In genomic region chr13:34964558-34964957, GRCh38 we compare ENCODE assay signal across 27 cellular contexts.
"Had no signal": no experiment of that assay in that cellular context is flagged by ENCODE, and none has a peak within 500 bp of the region (broad histone marks: within the 10 kb centered on the region; RNA-seq: fewer than 3 reads in every experiment).

No MANE protein-coding gene starts in this region.

- H3K36me3 ChIP-seq: neutrophil, pancreas, right lobe of liver, sigmoid colon, stomach, thoracic aorta, thyroid gland, upper lobe of left lung, vagina had no signal

- H3K9me3 Mint-ChIP-seq: nephron had no signal

- FAIRE-seq: pancreas, small intestine, urothelium cell line had no signal

- H3K4me1 Mint-ChIP-seq: naive thymus-derived CD4-positive, alpha-beta T cell; natural killer cell; nephron; stimulated activated naive B cell treated with anti-CD40 and anti-IgM and Interleukin-4, amounts not matched to agents 10 μg/mL and 1 μg/mL and 100 μg/mL, for 72 hours had no signal

- H3K4me1 ChIP-seq: pancreas, psoas muscle, right lobe of liver, stomach, thyroid gland, upper lobe of left lung, vagina had no signal

- H3K27ac ChIP-seq: neutrophil, pancreas, psoas muscle, right lobe of liver, sigmoid colon, stomach, thoracic aorta, thyroid gland, tibial nerve, upper lobe of left lung, vagina had no signal

- H3K4me3 ChIP-seq: pancreas, psoas muscle, right lobe of liver, sigmoid colon, stomach, thoracic aorta, thyroid gland, tibial nerve, upper lobe of left lung, vagina had no signal

- DNase-seq: naive thymus-derived CD4-positive, alpha-beta T cell; natural killer cell; nucleus accumbens; pancreas; psoas muscle; right cardiac atrium; right lobe of liver; sigmoid colon; small intestine; stimulated activated CD4-positive, alpha-beta T cell treated with anti-CD3 and anti-CD28 coated beads, Interleukin-15, amount 100 ng/mL, for 24 hours; stimulated activated CD4-positive, alpha-beta T cell treated with anti-CD3 and anti-CD28 coated beads, Interleukin-2, amount 100 ng/mL, for 24 hours; stimulated activated CD4-positive, alpha-beta T cell treated with anti-CD3 and anti-CD28 coated beads, Interleukin-4, amount 100 ng/mL, for 1 hour; stimulated activated CD4-positive, alpha-beta T cell treated with anti-CD3 and anti-CD28 coated beads, Interleukin-4, amount 100 ng/mL, for 4 hours; stimulated activated CD8-positive, alpha-beta memory T cell treated with anti-CD3 and anti-CD28 coated beads, Interleukin-4, amount 100 ng/mL, for 48 hours; stimulated activated naive B cell treated with anti-CD40 and anti-IgM and Interleukin-4, amounts not matched to agents 10 μg/mL and 1 μg/mL and 100 μg/mL, for 72 hours; stimulated activated naive CD4-positive, alpha-beta T cell treated with Interleukin-2 at 50 U/mL for 16 hours; stomach; thyroid gland; trophoblast cell; upper lobe of left lung had no signal

- H3K36me3 Mint-ChIP-seq: natural killer cell; stimulated activated naive B cell treated with anti-CD40 and anti-IgM and Interleukin-4, amounts not matched to agents 10 μg/mL and 1 μg/mL and 100 μg/mL, for 72 hours had no signal

- H3K9me3 ChIP-seq: neutrophil, pancreas, psoas muscle, right lobe of liver, sigmoid colon, thoracic aorta, thyroid gland, upper lobe of left lung, vagina had no signal

- H3K27me3 Mint-ChIP-seq: naive thymus-derived CD4-positive, alpha-beta T cell; stimulated activated naive B cell treated with anti-CD40 and anti-IgM and Interleukin-4, amounts not matched to agents 10 μg/mL and 1 μg/mL and 100 μg/mL, for 72 hours; stimulated activated naive CD8-positive, alpha-beta T cell treated with anti-CD3 and anti-CD28 coated beads, Interleukin-15, Interleukin-2, amounts not matched to agents 100 ng/mL and 50 ng/mL, for 24 hours had no signal

- H3K27me3 ChIP-seq: neutrophil, pancreas, right lobe of liver, sigmoid colon, stomach, thyroid gland, tibial nerve, upper lobe of left lung, vagina had no signal

- H3K4me3 Mint-ChIP-seq: naive thymus-derived CD4-positive, alpha-beta T cell; natural killer cell; nephron; stimulated activated naive B cell treated with anti-CD40 and anti-IgM and Interleukin-4, amounts not matched to agents 10 μg/mL and 1 μg/mL and 100 μg/mL, for 72 hours; stimulated activated naive CD8-positive, alpha-beta T cell treated with anti-CD3 and anti-CD28 coated beads, Interleukin-15, Interleukin-2, amounts not matched to agents 100 ng/mL and 50 ng/mL, for 24 hours had no signal

- H3K27ac Mint-ChIP-seq: naive thymus-derived CD4-positive, alpha-beta T cell; natural killer cell; nephron; stimulated activated naive B cell treated with anti-CD40 and anti-IgM and Interleukin-4, amounts not matched to agents 10 μg/mL and 1 μg/mL and 100 μg/mL, for 72 hours; stimulated activated naive CD8-positive, alpha-beta T cell treated with anti-CD3 and anti-CD28 coated beads, Interleukin-15, Interleukin-2, amounts not matched to agents 100 ng/mL and 50 ng/mL, for 24 hours had no signal
